Comparison of ENCODE assay signal across 22 cellular contexts in genomic region chr11:76787271-76787670, GRCh38. TPM values are rescaled to one million over a fixed set of nuclear protein-coding genes. Genes with fewer than 3 reads are reported as not detected.
DNase-seq lines count a peak whose midpoint lies in the region; ATAC-seq and TF ChIP-seq lines count a peak whose summit lies in the region.
"Had no signal": no experiment of that assay in that cellular context is flagged by ENCODE, and none has a peak within 500 bp of the region (broad histone marks: within the 10 kb centered on the region; RNA-seq: fewer than 3 reads in every experiment).

No MANE protein-coding gene starts in this region.

- H3K9ac ChIP-seq in adipocyte (ENCODE audit: low read length) (peak overlapping the region; percentile 99), neural progenitor cell (no peak overlapping the region)

- TF ChIP-seq EP300 in stomach (IDR thresholded peaks at IDR 0.05) = no peak

- H3K4me3 ChIP-seq in adipocyte (ENCODE audit: low read length) (peak overlapping the region; percentile 94), hepatocyte (no peak overlapping the region), stomach (peak overlapping the region in 2 of 4 donors; percentile 2 to 17), neural progenitor cell (no peak overlapping the region)
- H3K4me3 ChIP-seq: skin epidermis had no signal

- H3K27me3 ChIP-seq in adipocyte (replicated peaks; ENCODE audit: control insufficient read depth, insufficient read depth, low read length) (no peaks in the 10 kb centered on the region), hepatocyte (no peaks in the 10 kb centered on the region), stomach (peaks cover 0 to 15% (median 5%) of the 10 kb centered on the region in 3 donors), neural progenitor cell (no peaks in the 10 kb centered on the region)

- no peak overlapping the region for H3K27ac Mint-ChIP-seq in neural progenitor cell
- H3K27ac Mint-ChIP-seq: activated CD4-positive, alpha-beta T cell treated with anti-CD3 and anti-CD28 coated beads for 36 hours; activated naive CD4-positive, alpha-beta T cell treated with anti-CD3 and anti-CD28 coated beads, Interleukin-2, amount 50 U/mL, for 72 hours; activated T-helper 1 cell treated with anti-CD3 and anti-CD28 coated beads, Interleukin-12 subunit alpha, Interleukin-12 subunit beta, Interleukin-2, Interleukin-4 antibody, amounts not matched to agents 30 ng/mL and 10 ng/mL and 1 ng/mL, durations not matched to agents 14 hours and 24 hours and 36 hours; natural killer cell had no signal

- H4K20me1 ChIP-seq in hepatocyte (ENCODE audit: insufficient read depth, poor library complexity, severe bottlenecking) (peaks cover 41% of the 10 kb centered on the region), neural progenitor cell (ENCODE audit: low read depth) (peaks cover 56% of the 10 kb centered on the region)

- intact Hi-C loops in stomach (cut with DNase I; ENCODE audit: low total_unique reads) = no loop called here

- peaks cover 70% of the 10 kb centered on the region for H3K4me1 ChIP-seq in adipocyte (ENCODE audit: control insufficient read depth, insufficient read depth, low read length)
- peaks cover 51% of the 10 kb centered on the region for H3K4me1 ChIP-seq in hepatocyte (ENCODE audit: insufficient read depth)
- H3K4me1 ChIP-seq in stomach = peaks cover 26 to 89% (median 74%) of the 10 kb centered on the region in 4 donors
- peaks cover 27% of the 10 kb centered on the region for H3K4me1 ChIP-seq in neural progenitor cell

- no peak for TF ChIP-seq CTCF in C4-2B (conservative IDR thresholded peaks at IDR 0.05)
- no peak for TF ChIP-seq CTCF in hepatocyte (IDR thresholded peaks at IDR 0.05; ENCODE audit: poor library complexity)
- TF ChIP-seq CTCF in stomach (IDR thresholded peaks at IDR 0.05) = no peak
- TF ChIP-seq CTCF in neural progenitor cell (IDR thresholded peaks at IDR 0.05) = no peak

- H3K36me3 Mint-ChIP-seq in neural progenitor cell = peaks cover 32% of the 10 kb centered on the region
- H3K36me3 Mint-ChIP-seq: activated naive CD4-positive, alpha-beta T cell treated with anti-CD3 and anti-CD28 coated beads, Interleukin-2, amount 50 U/mL, for 72 hours; CD4-positive, alpha-beta memory T cell; natural killer cell had no signal

- H3F3A ChIP-seq in neural progenitor cell (ENCODE audit: low read depth) = peaks cover 20% of the 10 kb centered on the region

- H3K4me3 Mint-ChIP-seq in neural progenitor cell = no peak overlapping the region
- H3K4me3 Mint-ChIP-seq: activated CD4-positive, alpha-beta T cell treated with anti-CD3 and anti-CD28 coated beads for 36 hours; activated T-helper 1 cell treated with anti-CD3 and anti-CD28 coated beads, Interleukin-12 subunit alpha, Interleukin-12 subunit beta, Interleukin-2, Interleukin-4 antibody, amounts not matched to agents 30 ng/mL and 10 ng/mL and 1 ng/mL, durations not matched to agents 14 hours and 24 hours and 36 hours; natural killer cell had no signal

- H3K9me3 ChIP-seq in adipocyte (ENCODE audit: control insufficient read depth, low read length) (no peaks in the 10 kb centered on the region), hepatocyte (ENCODE audit: low read depth) (no peaks in the 10 kb centered on the region), stomach (no peaks in the 10 kb centered on the region), neural progenitor cell (ENCODE audit: low read depth) (no peaks in the 10 kb centered on the region)

- ATAC-seq in GM21526 (IDR thresholded peaks at IDR 0.05; ENCODE audit: low FRiP score, unreplicated experiment) = no peak
- ATAC-seq: activated CD4-positive, alpha-beta T cell treated with anti-CD3 and anti-CD28 coated beads for 36 hours; activated naive CD4-positive, alpha-beta T cell treated with anti-CD3 and anti-CD28 coated beads, Interleukin-2, amount 50 U/mL, for 72 hours had no signal

- H3K27me3 Mint-ChIP-seq in neural progenitor cell (ENCODE audit: insufficient read depth, low read depth) = peaks cover 4% of the 10 kb centered on the region
- H3K27me3 Mint-ChIP-seq: progenitor cell of endocrine pancreas had no signal

- H3K79me2 ChIP-seq in hepatocyte (peaks cover 89% of the 10 kb centered on the region), neural progenitor cell (ENCODE audit: low read depth) (peaks cover 84% of the 10 kb centered on the region)

- H3K36me3 ChIP-seq in adipocyte (ENCODE audit: control insufficient read depth, insufficient read depth, low read length, severe bottlenecking) (peaks cover 20% of the 10 kb centered on the region), hepatocyte (replicated peaks; ENCODE audit: insufficient read depth, low read depth) (no peaks in the 10 kb centered on the region), stomach (no peaks in the 10 kb centered on the region), neural progenitor cell (no peaks in the 10 kb centered on the region)

- peak overlapping the region; percentile 38 for H3K4me2 ChIP-seq in hepatocyte
- H3K4me2 ChIP-seq in neural progenitor cell = no peak overlapping the region

- no peaks in the 10 kb centered on the region for H3K9me2 ChIP-seq in hepatocyte (replicated peaks; ENCODE audit: insufficient read depth)

- peaks cover 14% of the 10 kb centered on the region for H3K9me3 Mint-ChIP-seq in neural progenitor cell
- H3K9me3 Mint-ChIP-seq: activated T-helper 1 cell treated with anti-CD3 and anti-CD28 coated beads, Interleukin-12 subunit alpha, Interleukin-12 subunit beta, Interleukin-2, Interleukin-4 antibody, amounts not matched to agents 30 ng/mL and 10 ng/mL and 1 ng/mL, durations not matched to agents 14 hours and 24 hours and 36 hours; CD4-positive, alpha-beta memory T cell; natural killer cell had no signal

- DNase-seq in adipocyte (ENCODE audit: low read depth) (no peak), hepatocyte (ENCODE audit: low spot score) (no peak), stomach (no peak), NCI-H1417 treated with DMSO at 0.1 percent for 48 hours (lab: John Stamatoyannopoulos, UW) (no peak), HUDEP-2 (lab: John Stamatoyannopoulos, UW; ENCODE audit: unreplicated experiment in 76 of 76) (no peak), neural progenitor cell (ENCODE audit: low spot score) (no peak)
- DNase-seq: ACHN; activated CD4-positive, alpha-beta T cell treated with anti-CD3 and anti-CD28 coated beads for 36 hours; CD4-positive, alpha-beta memory T cell; effector CD8-positive, alpha-beta T cell; natural killer cell; NCI-H1436; NCI-H2171; NCI-H524 treated with DMSO at 0.1 percent for 48 hours; stimulated activated naive CD4-positive, alpha-beta T cell treated with Interleukin-2 at 50 U/mL for 16 hours; T1000 had no signal

- H3K4me1 Mint-ChIP-seq in neural progenitor cell = peaks cover 47% of the 10 kb centered on the region

- TF ChIP-seq POLR2A in stomach (IDR thresholded peaks at IDR 0.05) = no peak

- H2AFZ ChIP-seq in hepatocyte (no peak overlapping the region), neural progenitor cell (replicated peaks) (no peak overlapping the region)

- WGBS in hepatocyte (ENCODE audit: low lambda C conversion rate, missing lambda C conversion rate) = 90% methylated on average over 4 of the region's 4 CpGs
- 78 to 95% (median 92%) methylated on average over 4 of the region's 4 CpGs for WGBS in stomach, 5 donors

- H3K27ac ChIP-seq in C4-2B (peak overlapping the region; percentile 82), hepatocyte (peak overlapping the region; percentile 87), stomach (peak overlapping the region in 4 of 5 donors; percentile 1 to 77 (median 52)), neural progenitor cell (no peak overlapping the region)

RNA-seq across cellular contexts. Expression of gene TSKU, which starts 4.1 kb away (rescaled TPM):
- total RNA-seq in hepatocyte = 61.9 and 62.9 TPM in 2 replicates
- 73.7 and 81.9 TPM in 2 replicates for polyA plus RNA-seq in hepatocyte
- total RNA-seq in stomach = 100 to 1,000 TPM in 1 of 5 donors, 10 to 100 TPM in 4; 11.1 to 114 (median 20.4) TPM
- polyA plus RNA-seq in stomach = 10 to 100 TPM; 18.6 to 20.9 (median 18.9) TPM
- total RNA-seq in neural progenitor cell (ENCODE audit: low replicate concordance) = 7.1 and 22.8 TPM in 2 replicates
- total RNA-seq: CD4-positive, alpha-beta memory T cell; natural killer cell had no signal
